9 cellular contexts compared by ENCODE assay signal in genomic region chr1:25821630-25822091, GRCh38. TPM values are rescaled to one million over a fixed set of nuclear protein-coding genes. Genes with fewer than 3 reads are reported as not detected.
A peak's percentile ranks its signal among the peaks of the same experiment; 100 is the strongest.
DNase-seq lines count a peak whose midpoint lies in the region; ATAC-seq and TF ChIP-seq lines count a peak whose summit lies in the region.
"Had no signal": no experiment of that assay in that cellular context is flagged by ENCODE, and none has a peak within 500 bp of the region (broad histone marks: within the 10 kb centered on the region; RNA-seq: fewer than 3 reads in every experiment).

No MANE protein-coding gene starts in this region.

- peak overlapping the region; percentile 24 for H3K27ac Mint-ChIP-seq in activated naive CD4-positive, alpha-beta T cell treated with anti-CD3 and anti-CD28 coated beads for 36 hours
- peak overlapping the region; percentile 98 for H3K27ac Mint-ChIP-seq in activated naive CD8-positive, alpha-beta T cell

- H3K9ac ChIP-seq in iPS-20b (ENCODE audit: low read depth, low read length), result no peak overlapping the region

- CTCF ChIA-PET in activated naive CD4-positive, alpha-beta T cell treated with anti-CD3 and anti-CD28 coated beads for 36 hours (lab: Charles Lee), result interaction anchor here (1.1 to 1.4 kb wide), 4 partner anchors 11 to 213 kb away, joined by 3 read pairs; no protein-coding TSS in a partner anchor

- H3K4me3 ChIP-seq in iPS-20b (ENCODE audit: low read length) (0 out of 2 replicates have a peak overlapping the region, but pooled peaks have one; percentile 96), thoracic aorta (peak overlapping the region; percentile 94)

- intact Hi-C loops in activated naive CD4-positive, alpha-beta T cell treated with anti-CD3 and anti-CD28 coated beads for 36 hours (cut with micrococcal nuclease), result loop anchor here (5.0 kb wide), 2 partner anchors 86 to 389 kb away; partner anchors contain the start of genes MACO1 and STMN1

- H3K4me3 Mint-ChIP-seq in activated naive CD4-positive, alpha-beta T cell treated with anti-CD3 and anti-CD28 coated beads for 36 hours, result peak overlapping the region; percentile 86
- peak overlapping the region; percentile 99 for H3K4me3 Mint-ChIP-seq in activated naive CD8-positive, alpha-beta T cell

- H3K36me3 ChIP-seq in iPS-20b (ENCODE audit: insufficient read depth, low read depth, low read length) (peaks cover 9% of the 10 kb centered on the region), thoracic aorta (peaks cover 10% of the 10 kb centered on the region)

- H3K27me3 ChIP-seq in iPS-20b (ENCODE audit: insufficient read depth, low read length), result peaks cover 15% of the 10 kb centered on the region
- no peaks in the 10 kb centered on the region for H3K27me3 ChIP-seq in thoracic aorta (replicated peaks; ENCODE audit: insufficient read depth)

- H3K27me3 Mint-ChIP-seq in activated naive CD4-positive, alpha-beta T cell treated with anti-CD3 and anti-CD28 coated beads for 36 hours (ENCODE audit: low read depth), result no peaks in the 10 kb centered on the region
- H3K27me3 Mint-ChIP-seq in activated naive CD8-positive, alpha-beta T cell, result no peaks in the 10 kb centered on the region

- peaks cover 7% of the 10 kb centered on the region for H3K36me3 Mint-ChIP-seq in activated naive CD4-positive, alpha-beta T cell treated with anti-CD3 and anti-CD28 coated beads for 36 hours (ENCODE audit: low read depth)
- H3K36me3 Mint-ChIP-seq in activated naive CD8-positive, alpha-beta T cell, result no peaks in the 10 kb centered on the region

- H3K4me1 ChIP-seq in iPS-20b (ENCODE audit: insufficient read depth, low read length) (peaks cover 6% of the 10 kb centered on the region; the same call in 1 of the 2 replicates), thoracic aorta (ENCODE audit: control insufficient read depth in 1 of 2, low read depth in 2 of 2) (peaks cover 19 to 38% of the 10 kb centered on the region in 2 donors)

- peaks cover 35% of the 10 kb centered on the region for H3K4me1 Mint-ChIP-seq in activated naive CD4-positive, alpha-beta T cell treated with anti-CD3 and anti-CD28 coated beads for 36 hours (ENCODE audit: low read depth)
- peaks cover 31% of the 10 kb centered on the region for H3K4me1 Mint-ChIP-seq in activated naive CD8-positive, alpha-beta T cell (ENCODE audit: low read depth)

- no peaks in the 10 kb centered on the region for H3K9me3 Mint-ChIP-seq in activated naive CD4-positive, alpha-beta T cell treated with anti-CD3 and anti-CD28 coated beads for 36 hours
- no peaks in the 10 kb centered on the region for H3K9me3 Mint-ChIP-seq in activated naive CD8-positive, alpha-beta T cell (ENCODE audit: low read depth)

- H3K9me3 ChIP-seq in iPS-20b (ENCODE audit: insufficient read depth, low read depth, low read length) (no peaks in the 10 kb centered on the region), thoracic aorta (no peaks in the 10 kb centered on the region)

- DNase-seq in activated naive CD4-positive, alpha-beta T cell treated with anti-CD3 and anti-CD28 coated beads for 36 hours, result no peak
- DNase-seq in activated naive CD4-positive, alpha-beta T cell (lab: John Stamatoyannopoulos, UW), result no peak
- DNase-seq in thoracic aorta (ENCODE audit: low spot score) (no peak), GOT3 (lab: John Stamatoyannopoulos, UW) (no peak)
- DNase-seq in stimulated activated CD4-positive, alpha-beta T cell treated with anti-CD3 and anti-CD28 coated beads, Interleukin-15, amount 100 ng/mL, for 24 hours, result no peak
- DNase-seq: COR-L47 had no signal

- H3K27ac ChIP-seq in iPS-20b (ENCODE audit: low read length) (no peak overlapping the region), thoracic aorta (peak overlapping the region; percentile 30 to 89)

- TF ChIP-seq CTCF in thoracic aorta (IDR thresholded peaks at IDR 0.05), result no peak

- ATAC-seq in thoracic aorta (ENCODE audit: insufficient number of reproducible peaks, low FRiP score, low read depth), result no peak
- ATAC-seq in HG02642 (IDR thresholded peaks at IDR 0.05; ENCODE audit: poor library complexity, unreplicated experiment), result no peak

RNA-seq across cellular contexts. Expression of gene MTFR1L, which starts 1.9 kb away (rescaled TPM):
- 10 to 100 TPM; 22.2 to 23.5 TPM for total RNA-seq in activated naive CD4-positive, alpha-beta T cell treated with anti-CD3 and anti-CD28 coated beads for 36 hours
- 10 to 100 TPM; 63.4 to 81.9 TPM for total RNA-seq in thoracic aorta

RNA-seq across cellular contexts. Expression of gene SELENON, which starts 21.7 kb away (rescaled TPM):
- total RNA-seq in activated naive CD4-positive, alpha-beta T cell treated with anti-CD3 and anti-CD28 coated beads for 36 hours, result 10 to 100 TPM; 27.8 to 28.6 TPM
- total RNA-seq in thoracic aorta, result 10 to 100 TPM; 44.1 to 48.6 TPM

RNA-seq across cellular contexts. Expression of gene AUNIP, which starts 37.6 kb away (rescaled TPM):
- 1 to 10 TPM; 8.4 to 9.1 TPM for total RNA-seq in activated naive CD4-positive, alpha-beta T cell treated with anti-CD3 and anti-CD28 coated beads for 36 hours
- total RNA-seq in thoracic aorta, result not detected

RNA-seq across cellular contexts. Expression of gene PAQR7, which starts 53.8 kb away (rescaled TPM):
- total RNA-seq in activated naive CD4-positive, alpha-beta T cell treated with anti-CD3 and anti-CD28 coated beads for 36 hours, result 1 to 10 TPM; 2.8 to 3.1 TPM
- total RNA-seq in thoracic aorta, result 1 to 10 TPM; 7.0 to 7.1 TPM

Comparison
In these comparisons a context has a peak if more than half of its experiments do, and no peak if none do; other contexts are left out.
1. RNA of gene AUNIP, which starts 37.6 kb away (total RNA-seq): 8.4 to 9.1 TPM in activated naive CD4-positive, alpha-beta T cell treated with anti-CD3 and anti-CD28 coated beads for 36 hours; not detected in thoracic aorta; every median in the first group is over 4 times any median in the second.